ENCODE assay signal across 11 cellular contexts in genomic region chr11:88435405-88435804, GRCh38.
DNase-seq lines count a peak whose midpoint lies in the region; ATAC-seq and TF ChIP-seq lines count a peak whose summit lies in the region.
"Had no signal": no experiment of that assay in that cellular context is flagged by ENCODE, and none has a peak within 500 bp of the region (broad histone marks: within the 10 kb centered on the region; RNA-seq: fewer than 3 reads in every experiment).

No MANE protein-coding gene starts in this region.

- no peaks in the 10 kb centered on the region for H3K4me1 ChIP-seq in tibial artery

- peak; percentile 25 for DNase-seq in RPMI8226
- no peak for DNase-seq in lower leg skin (ENCODE audit: low spot score in 2 of 2)
- DNase-seq in activated T-cell treated with anti-CD3 and anti-CD28 coated beads, Interleukin-2, amount 50 U/mL, for 1 hour, result no peak
- DNase-seq in tibial artery, result no peak
- no peak for DNase-seq in NCI-H774 (lab: John Stamatoyannopoulos, UW)
- DNase-seq: NCI-H146; stimulated activated naive CD8-positive, alpha-beta T cell treated with anti-CD3 and anti-CD28 coated beads, Interleukin-15, Interleukin-2, amounts not matched to agents 100 U/mL and 50 U/mL, for 24 hours had no signal

- H3K4me3 ChIP-seq in lower leg skin (ENCODE audit: low read depth, poor library complexity, severe bottlenecking), result no peak overlapping the region
- no peak overlapping the region for H3K4me3 ChIP-seq in tibial artery

- peak; percentile 99 for ATAC-seq in GM18517 (IDR thresholded peaks at IDR 0.05; ENCODE audit: unreplicated experiment)
- ATAC-seq in GM19467 (IDR thresholded peaks at IDR 0.05; ENCODE audit: unreplicated experiment), result peak; percentile 99
- ATAC-seq in HG03025 (IDR thresholded peaks at IDR 0.05; ENCODE audit: low FRiP score, unreplicated experiment), result peak; percentile 98
- ATAC-seq: Right ventricle myocardium inferior; stimulated activated naive CD8-positive, alpha-beta T cell treated with anti-CD3 and anti-CD28 coated beads, Interleukin-15, Interleukin-2, amounts not matched to agents 100 U/mL and 50 U/mL, for 24 hours had no signal

- whole genome bisulfite sequencing in lower leg skin, 2 donors, result 70 to 85% methylated on average over 2 of the region's 2 CpGs

- no peak for TF ChIP-seq CTCF in lower leg skin (IDR thresholded peaks at IDR 0.05)
- no peak for TF ChIP-seq CTCF in tibial artery (IDR thresholded peaks at IDR 0.05)

- TF ChIP-seq POLR2A in lower leg skin (IDR thresholded peaks at IDR 0.05), result no peak

- H3K27me3 ChIP-seq in tibial artery, result no peaks in the 10 kb centered on the region

- H3K9me3 ChIP-seq in tibial artery, result no peaks in the 10 kb centered on the region

- intact Hi-C loops in lower leg skin (cut with DNase I; ENCODE audit: low total_unique reads) (no loop called here), tibial artery (cut with DNase I; ENCODE audit: low total_unique reads) (no loop called here)

- H3K27ac ChIP-seq in tibial artery, result no peak overlapping the region

- no peaks in the 10 kb centered on the region for H3K36me3 ChIP-seq in tibial artery
